Comparison of ENCODE assay signal across 9 cellular contexts in the genomic region with DNA sequence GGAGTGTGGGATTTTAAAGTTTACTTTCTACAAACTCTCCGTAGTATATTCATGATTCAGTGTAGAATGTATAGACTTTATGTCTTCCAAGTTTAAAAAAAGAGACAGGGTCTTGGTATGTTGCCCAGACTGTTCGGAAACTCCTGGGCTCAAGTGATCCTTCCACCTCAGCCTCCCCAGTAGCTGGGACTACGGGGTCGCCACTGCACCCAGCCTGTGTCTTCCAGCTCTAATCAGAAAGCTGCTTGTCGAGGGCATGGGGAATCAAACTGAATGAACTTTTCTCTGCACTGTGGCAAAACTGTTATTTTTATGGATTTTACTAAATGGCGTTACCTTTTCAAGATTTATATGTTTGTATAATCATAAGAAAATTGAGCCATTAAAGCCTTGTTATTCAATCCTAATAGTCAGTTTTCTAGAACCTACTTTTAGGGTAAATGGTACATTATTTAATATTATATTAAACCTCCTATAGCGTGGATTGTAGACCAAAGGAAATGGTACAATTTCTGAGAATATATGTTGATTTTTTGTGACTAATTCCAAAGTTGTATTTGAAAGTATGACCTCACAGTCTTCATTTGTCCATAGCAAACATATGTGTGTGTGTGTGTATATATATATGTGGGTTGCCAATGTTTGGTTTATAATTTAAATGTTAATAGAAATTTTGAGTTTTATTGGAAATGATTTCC. TPM values are rescaled to one million over a fixed set of nuclear protein-coding genes. Genes with fewer than 3 reads are reported as not detected.
DNase-seq lines count a peak whose midpoint lies in the region; ATAC-seq and TF ChIP-seq lines count a peak whose summit lies in the region.
"Had no signal": no experiment of that assay in that cellular context is flagged by ENCODE, and none has a peak within 500 bp of the region (broad histone marks: within the 10 kb centered on the region; RNA-seq: fewer than 3 reads in every experiment).

No MANE protein-coding gene starts in this region.

- peak overlapping the region; percentile 84 to 97 (median 90) for H3K4me3 Mint-ChIP-seq in naive thymus-derived CD8-positive, alpha-beta T cell

- H3K4me1 ChIP-seq in BLaER1 treated with 17β-estradiol and CSF1 and Interleukin-3, amounts not matched to agents 10 nM and 100 nM = peaks cover 32 to 53% (median 45%) of the 10 kb centered on the region in 10 experiments

- H3K9ac ChIP-seq in BLaER1 treated with 17β-estradiol and CSF1 and Interleukin-3, amounts not matched to agents 10 nM and 100 nM = peak overlapping the region; percentile 86 to 98 (median 91)

- H3K27me3 ChIP-seq in BLaER1 treated with 17β-estradiol and CSF1 and Interleukin-3, amounts not matched to agents 10 nM and 100 nM = no peaks in the 10 kb centered on the region

- H3K27me3 Mint-ChIP-seq in naive thymus-derived CD8-positive, alpha-beta T cell = peaks cover 0 to 2% (median 0%) of the 10 kb centered on the region in 5 donors

- peaks cover 9 to 38% (median 29%) of the 10 kb centered on the region in 11 experiments; a peak in 18 of 22 replicates for H4K20me1 ChIP-seq in BLaER1 treated with 17β-estradiol and CSF1 and Interleukin-3, amounts not matched to agents 10 nM and 100 nM

- H3K4me3 ChIP-seq in BLaER1 treated with 17β-estradiol and CSF1 and Interleukin-3, amounts not matched to agents 10 nM and 100 nM = peak overlapping the region; percentile 78 to 94 (median 84)
- H3K4me3 ChIP-seq in LNCaP clone FGC (ENCODE audit: low read depth, low read length) (peak overlapping the region; percentile 84), coronary artery (peak overlapping the region; percentile 94)

- peaks cover 0 to 10% (median 0%) of the 10 kb centered on the region in 3 donors for H3K36me3 Mint-ChIP-seq in naive thymus-derived CD8-positive, alpha-beta T cell

- H3K27ac ChIP-seq in BLaER1 treated with 17β-estradiol and CSF1 and Interleukin-3, amounts not matched to agents 10 nM and 100 nM = peak overlapping the region; percentile 75 to 95 (median 91); a peak in 21 of 22 replicates
- peak overlapping the region in 1 of 2 donors; percentile 98 for H3K27ac ChIP-seq in coronary artery

- peak overlapping the region; percentile 84 to 97 (median 94) for H3K4me2 ChIP-seq in BLaER1 treated with 17β-estradiol and CSF1 and Interleukin-3, amounts not matched to agents 10 nM and 100 nM

- no peaks in the 10 kb centered on the region; a peak in 1 of 22 replicates for H3K36me3 ChIP-seq in BLaER1 treated with 17β-estradiol and CSF1 and Interleukin-3, amounts not matched to agents 10 nM and 100 nM

- H3K9me3 Mint-ChIP-seq in naive thymus-derived CD8-positive, alpha-beta T cell = no peaks in the 10 kb centered on the region

- H3K27ac Mint-ChIP-seq in naive thymus-derived CD8-positive, alpha-beta T cell = peak overlapping the region; percentile 85 to 99 (median 93)

- peaks cover 0 to 1% (median 0%) of the 10 kb centered on the region in 11 experiments; a peak in 2 of 22 replicates for H3K9me3 ChIP-seq in BLaER1 treated with 17β-estradiol and CSF1 and Interleukin-3, amounts not matched to agents 10 nM and 100 nM (replicated peaks in 1 of 11)

- peaks cover 15 to 43% (median 33%) of the 10 kb centered on the region in 4 donors for H3K4me1 Mint-ChIP-seq in naive thymus-derived CD8-positive, alpha-beta T cell

- POLR2A ChIA-PET in naive thymus-derived CD8-positive, alpha-beta T cell (lab: Charles Lee) = interaction anchor here (0.6 to 17.4 kb wide), 29 partner anchors 10 to 353 kb away, joined by 3 to 437 read pairs (median 11); a partner anchor contains a TSS

- TF ChIP-seq CTCF in LNCaP clone FGC (IDR thresholded peaks at IDR 0.05; ENCODE audit: control insufficient read depth, extremely low read depth, insufficient read depth) (no peak), coronary artery (IDR thresholded peaks at IDR 0.05) (no peak)

- DNase-seq in LNCaP clone FGC (ENCODE audit: low read depth) (no peak), coronary artery (ENCODE audit: low spot score) (no peak), UCSD-AML1 (lab: John Stamatoyannopoulos, UW; ENCODE audit: unreplicated experiment) (no peak), AG08395 (ENCODE audit: low spot score) (no peak), HT-29 (ENCODE audit: low spot score) (no peak)
- no peak for DNase-seq in naive thymus-derived CD8-positive, alpha-beta T cell
- DNase-seq: activated effector memory CD4-positive, alpha-beta T cell treated with Interleukin-2 at 50 U/mL for 16 hours had no signal

- ATAC-seq in naive thymus-derived CD8-positive, alpha-beta T cell = no peak
- no peak for ATAC-seq in HG03378 (IDR thresholded peaks at IDR 0.05; ENCODE audit: unreplicated experiment)

RNA-seq across cellular contexts. Expression of a gene that starts 1.1 kb away (rescaled TPM):
- 10 to 100 TPM; 38.7 to 40.0 TPM for total RNA-seq in naive thymus-derived CD8-positive, alpha-beta T cell
- polyA plus RNA-seq in naive thymus-derived CD8-positive, alpha-beta T cell = 10 to 100 TPM; 65.8 to 81.6 (median 75.4) TPM
- total RNA-seq in HT-29 (2014; rRNA removed; shearing (Covaris generic)) = 28.7 and 31.3 TPM in 2 replicates

RNA-seq across cellular contexts. Expression of a gene that starts 7.4 kb away (rescaled TPM):
- 100 to 1,000 TPM; 123 to 127 TPM for total RNA-seq in naive thymus-derived CD8-positive, alpha-beta T cell
- 100 to 1,000 TPM; 102 to 124 (median 105) TPM for polyA plus RNA-seq in naive thymus-derived CD8-positive, alpha-beta T cell
- total RNA-seq in HT-29 (2014; rRNA removed; shearing (Covaris generic)) = 41.6 and 43.4 TPM in 2 replicates

RNA-seq across cellular contexts. Expression of a gene that starts 23.4 kb away (rescaled TPM):
- total RNA-seq in naive thymus-derived CD8-positive, alpha-beta T cell = 1 to 10 TPM in 1 of 2 experiments, under 1 TPM in 1; 0.39 to 3.0 TPM
- 1 to 10 TPM in 1 of 3 donors, not detected in 2; 3.2 TPM for polyA plus RNA-seq in naive thymus-derived CD8-positive, alpha-beta T cell
- total RNA-seq in HT-29 (2014; rRNA removed; shearing (Covaris generic)) = 412 and 628 TPM in 2 replicates

Comparison
In these comparisons a context has a peak if more than half of its experiments do, and no peak if none do; other contexts are left out.
1. RNA of a gene that starts 23.4 kb away (total RNA-seq): 412 to 628 TPM in HT-29; 0.39 to 3.0 TPM in naive thymus-derived CD8-positive, alpha-beta T cell; every median in the first group is over 100 times any median in the second.
2. Peak in every context shown above with its lines, with median percentiles within 50 percentile points of each other: H3K4me3 ChIP-seq.